Comparison of ENCODE assay signal across 1 cellular context in genomic region chr13:48532473-48533206, GRCh38.
TF ChIP-seq lines count a peak whose summit lies in the region.

Gene RCBTB2, minus strand, starts transcription at chr13:48533080. Its CDS starts 11,141 bp downstream, at chr13:48521939.

TF ChIP-seq in WTC11, 78 proteins besides CTCF, POLR2A, EP300 and RAD21 (continued from another document):
- TF ChIP-seq, protein P1, sequence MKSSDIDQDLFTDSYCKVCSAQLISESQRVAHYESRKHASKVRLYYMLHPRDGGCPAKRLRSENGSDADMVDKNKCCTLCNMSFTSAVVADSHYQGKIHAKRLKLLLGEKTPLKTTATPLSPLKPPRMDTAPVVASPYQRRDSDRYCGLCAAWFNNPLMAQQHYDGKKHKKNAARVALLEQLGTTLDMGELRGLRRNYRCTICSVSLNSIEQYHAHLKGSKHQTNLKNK (CRISPR knock-in tag; IDR thresholded peaks at IDR 0.05): no peak
- no peak for TF ChIP-seq HMGA2 (CRISPR knock-in tag; IDR thresholded peaks at IDR 0.05)
- TF ChIP-seq ARID4B (CRISPR knock-in tag; IDR thresholded peaks at IDR 0.05; ENCODE audit: borderline replicate concordance): no peak; the same call in 1 of the 2 replicates
- peak; percentile 72; the same call in 1 of the 2 replicates for TF ChIP-seq FOXP1 (CRISPR knock-in tag; IDR thresholded peaks at IDR 0.05; ENCODE audit: borderline replicate concordance)
- no peak for TF ChIP-seq SMAD4 (CRISPR knock-in tag; IDR thresholded peaks at IDR 0.05)
- no peak for TF ChIP-seq IRF2 (CRISPR knock-in tag; IDR thresholded peaks at IDR 0.05; ENCODE audit: borderline replicate concordance, low read depth)
- TF ChIP-seq CREM (CRISPR knock-in tag; IDR thresholded peaks at IDR 0.05): no peak
- TF ChIP-seq ZNF671 (CRISPR knock-in tag; IDR thresholded peaks at IDR 0.05): no peak
- TF ChIP-seq TEAD4 (CRISPR knock-in tag; IDR thresholded peaks at IDR 0.05): no peak
- TF ChIP-seq, protein P2, sequence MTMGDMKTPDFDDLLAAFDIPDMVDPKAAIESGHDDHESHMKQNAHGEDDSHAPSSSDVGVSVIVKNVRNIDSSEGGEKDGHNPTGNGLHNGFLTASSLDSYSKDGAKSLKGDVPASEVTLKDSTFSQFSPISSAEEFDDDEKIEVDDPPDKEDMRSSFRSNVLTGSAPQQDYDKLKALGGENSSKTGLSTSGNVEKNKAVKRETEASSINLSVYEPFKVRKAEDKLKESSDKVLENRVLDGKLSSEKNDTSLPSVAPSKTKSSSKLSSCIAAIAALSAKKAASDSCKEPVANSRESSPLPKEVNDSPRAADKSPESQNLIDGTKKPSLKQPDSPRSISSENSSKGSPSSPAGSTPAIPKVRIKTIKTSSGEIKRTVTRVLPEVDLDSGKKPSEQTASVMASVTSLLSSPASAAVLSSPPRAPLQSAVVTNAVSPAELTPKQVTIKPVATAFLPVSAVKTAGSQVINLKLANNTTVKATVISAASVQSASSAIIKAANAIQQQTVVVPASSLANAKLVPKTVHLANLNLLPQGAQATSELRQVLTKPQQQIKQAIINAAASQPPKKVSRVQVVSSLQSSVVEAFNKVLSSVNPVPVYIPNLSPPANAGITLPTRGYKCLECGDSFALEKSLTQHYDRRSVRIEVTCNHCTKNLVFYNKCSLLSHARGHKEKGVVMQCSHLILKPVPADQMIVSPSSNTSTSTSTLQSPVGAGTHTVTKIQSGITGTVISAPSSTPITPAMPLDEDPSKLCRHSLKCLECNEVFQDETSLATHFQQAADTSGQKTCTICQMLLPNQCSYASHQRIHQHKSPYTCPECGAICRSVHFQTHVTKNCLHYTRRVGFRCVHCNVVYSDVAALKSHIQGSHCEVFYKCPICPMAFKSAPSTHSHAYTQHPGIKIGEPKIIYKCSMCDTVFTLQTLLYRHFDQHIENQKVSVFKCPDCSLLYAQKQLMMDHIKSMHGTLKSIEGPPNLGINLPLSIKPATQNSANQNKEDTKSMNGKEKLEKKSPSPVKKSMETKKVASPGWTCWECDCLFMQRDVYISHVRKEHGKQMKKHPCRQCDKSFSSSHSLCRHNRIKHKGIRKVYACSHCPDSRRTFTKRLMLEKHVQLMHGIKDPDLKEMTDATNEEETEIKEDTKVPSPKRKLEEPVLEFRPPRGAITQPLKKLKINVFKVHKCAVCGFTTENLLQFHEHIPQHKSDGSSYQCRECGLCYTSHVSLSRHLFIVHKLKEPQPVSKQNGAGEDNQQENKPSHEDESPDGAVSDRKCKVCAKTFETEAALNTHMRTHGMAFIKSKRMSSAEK (CRISPR knock-in tag; IDR thresholded peaks at IDR 0.05; ENCODE audit: borderline replicate concordance): no peak
- TF ChIP-seq SMAD3 (CRISPR knock-in tag; IDR thresholded peaks at IDR 0.05; ENCODE audit: borderline replicate concordance): peak; percentile 11; the same call in 1 of the 2 replicates
- TF ChIP-seq JAZF1 (CRISPR knock-in tag; IDR thresholded peaks at IDR 0.05): no peak
- no peak for TF ChIP-seq ZNF138 (CRISPR knock-in tag; conservative IDR thresholded peaks at IDR 0.05)
- TF ChIP-seq, protein P3, sequence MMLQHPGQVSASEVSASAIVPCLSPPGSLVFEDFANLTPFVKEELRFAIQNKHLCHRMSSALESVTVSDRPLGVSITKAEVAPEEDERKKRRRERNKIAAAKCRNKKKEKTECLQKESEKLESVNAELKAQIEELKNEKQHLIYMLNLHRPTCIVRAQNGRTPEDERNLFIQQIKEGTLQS (CRISPR knock-in tag; conservative IDR thresholded peaks at IDR 0.05): no peak
- TF ChIP-seq ZNF416 (CRISPR knock-in tag; IDR thresholded peaks at IDR 0.05): no peak
